8 cellular contexts compared by ENCODE assay signal in the genomic region with DNA sequence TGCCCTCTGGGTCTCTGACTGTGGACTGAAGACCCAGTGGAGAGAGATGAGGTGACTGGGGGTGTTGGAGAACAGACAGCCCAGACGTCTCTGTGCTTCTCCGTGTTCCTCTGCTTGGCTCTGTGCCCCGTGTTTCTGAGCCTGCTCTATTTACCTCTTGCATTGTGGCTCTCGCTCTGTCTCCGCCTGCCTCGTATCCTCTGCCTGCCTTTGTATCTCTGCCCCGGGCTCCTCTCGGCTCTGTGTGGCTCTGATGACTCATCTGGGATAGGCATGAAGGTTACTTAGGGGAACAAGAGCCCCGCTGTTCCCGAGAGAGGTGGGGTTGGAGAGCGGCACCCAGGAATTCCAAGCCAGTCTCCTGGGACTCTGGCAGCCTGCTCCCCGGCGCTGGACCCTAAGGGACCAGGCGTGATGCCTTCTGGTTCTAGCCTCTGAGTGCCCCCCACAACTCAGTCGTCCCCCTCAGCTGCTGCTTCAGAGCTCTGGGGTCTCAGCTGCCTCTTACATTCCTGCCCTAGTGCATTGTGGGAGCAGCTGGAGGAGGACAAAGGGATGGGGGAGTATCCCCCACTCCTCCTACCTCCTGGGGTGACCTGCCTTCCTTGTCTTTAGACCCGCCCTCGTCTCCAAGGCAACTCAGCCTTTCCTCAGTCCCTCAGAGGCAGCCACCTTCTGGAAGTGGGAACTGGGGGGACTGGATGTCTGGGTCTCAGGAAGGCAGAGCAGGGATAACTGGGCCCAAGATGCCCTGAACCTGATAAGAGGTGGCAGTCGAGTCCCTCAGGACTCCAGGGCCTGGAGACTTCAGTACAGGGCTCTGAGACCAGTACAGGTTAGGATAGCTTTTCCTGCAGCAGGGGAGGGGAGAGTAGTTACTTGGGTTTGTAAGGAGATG. TPM values are rescaled to one million over a fixed set of nuclear protein-coding genes. Genes with fewer than 3 reads are reported as not detected.
A peak's percentile ranks its signal among the peaks of the same experiment; 100 is the strongest.
DNase-seq lines count a peak whose midpoint lies in the region; ATAC-seq lines count a peak whose summit lies in the region.

No MANE protein-coding gene starts in this region.

- intact Hi-C loops in right cardiac atrium (cut with DNase I), result loop anchor here in 2 of 4 donors (10.0 kb wide), 1 partner anchor 141 kb away; a partner anchor contains a TSS

- H3K27ac ChIP-seq in angular gyrus (ENCODE audit: low read depth, low read length), result peak overlapping the region; percentile 98
- peak overlapping the region; percentile 78 for H3K27ac ChIP-seq in right cardiac atrium (ENCODE audit: low read length)

- DNase-seq in activated T-cell treated with anti-CD3 and anti-CD28 coated beads for 1 hour (ENCODE audit: low read depth) (peak; percentile 17), activated T-cell treated with anti-CD3 and anti-CD28 coated beads for 4 hours (no peak), NCI-H69 (lab: John Stamatoyannopoulos, UW) (peak; percentile 95), right cardiac atrium (peak; percentile 58 to 86 (median 80)), pons (ENCODE audit: low spot score) (peak; percentile 87)
- DNase-seq in activated CD8-positive, alpha-beta memory T cell treated with anti-CD3 and anti-CD28 coated beads for 24 hours, result no peak

- peaks cover 25% of the 10 kb centered on the region for H3K4me1 ChIP-seq in right cardiac atrium (ENCODE audit: control insufficient read depth, insufficient read depth, low read length)

- no peaks in the 10 kb centered on the region for H3K27me3 ChIP-seq in right cardiac atrium (ENCODE audit: control insufficient read depth, insufficient read depth)

- 22% methylated on average over 18 of the region's 18 CpGs for WGBS in right cardiac atrium

- peak overlapping the region; percentile 92 for H3K4me3 ChIP-seq in right cardiac atrium (ENCODE audit: low read length)

- peak; percentile 40 to 63 for ATAC-seq in right cardiac atrium
- no peak for ATAC-seq in GM18909 (IDR thresholded peaks at IDR 0.05; ENCODE audit: poor library complexity, unreplicated experiment)

- H3K9me3 ChIP-seq in right cardiac atrium (ENCODE audit: control insufficient read depth, low read length), result no peaks in the 10 kb centered on the region

RNA-seq across cellular contexts. Expression of a gene that starts 1.9 kb away (rescaled TPM):
- 100 to 1,000 TPM in 2 of 4 donors, 10 to 100 TPM in 2; 96.2 to 120 (median 100) TPM for total RNA-seq in right cardiac atrium
- 46.9 TPM for polyA plus RNA-seq in right cardiac atrium

RNA-seq across cellular contexts. Expression of a gene that starts 21.8 kb away (rescaled TPM):
- total RNA-seq in right cardiac atrium, result 10 to 100 TPM; 13.6 to 29.7 (median 18.2) TPM
- polyA plus RNA-seq in right cardiac atrium, result 10.6 TPM

RNA-seq across cellular contexts. Expression of a gene that starts 27.8 kb away (rescaled TPM):
- 10 to 100 TPM; 14.8 to 20.8 (median 16.9) TPM for total RNA-seq in right cardiac atrium
- polyA plus RNA-seq in right cardiac atrium, result 14.2 TPM

RNA-seq across cellular contexts. Expression of a gene that starts 45.7 kb away (rescaled TPM):
- under 1 TPM in 1 of 4 donors, not detected in 3; 0.45 TPM for total RNA-seq in right cardiac atrium
- polyA plus RNA-seq in right cardiac atrium, result not detected

RNA-seq across cellular contexts. Expression of a gene that starts 54.5 kb away (rescaled TPM):
- total RNA-seq in right cardiac atrium, result not detected
- polyA plus RNA-seq in right cardiac atrium, result not detected

Comparison
In these comparisons a context has a peak if more than half of its experiments do, and no peak if none do; other contexts are left out.
1. DNase-seq: peak in activated T-cell treated with anti-CD3 and anti-CD28 coated beads for 1 hour (single experiment), NCI-H69 (single experiment), right cardiac atrium (3 of 3) and pons (single experiment); none in activated T-cell treated with anti-CD3 and anti-CD28 coated beads for 4 hours (single experiment) and activated CD8-positive, alpha-beta memory T cell treated with anti-CD3 and anti-CD28 coated beads for 24 hours (single experiment).